Comparison of ENCODE assay signal across 25 cellular contexts in genomic region chr2:97968228-97968627, GRCh38. TPM values are rescaled to one million over a fixed set of nuclear protein-coding genes. Genes with fewer than 3 reads are reported as not detected.
DNase-seq lines count a peak whose midpoint lies in the region; ATAC-seq, FAIRE-seq and TF ChIP-seq lines count a peak whose summit lies in the region.
"Had no signal": no experiment of that assay in that cellular context is flagged by ENCODE, and none has a peak within 500 bp of the region (broad histone marks: within the 10 kb centered on the region; RNA-seq: fewer than 3 reads in every experiment).

No MANE protein-coding gene starts in this region.

- no peaks in the 10 kb centered on the region for H3K36me3 ChIP-seq in HepG2 (replicated peaks in 1 of 2; ENCODE audit: control insufficient read depth in 1 of 2, insufficient read depth in 2 of 2, low read length in 2 of 2)
- no peaks in the 10 kb centered on the region for H3K36me3 ChIP-seq in right lobe of liver
- H3K36me3 ChIP-seq: BE2C, HAP-1 had no signal

- 89% methylated on average over 5 of the region's 5 CpGs for WGBS in HepG2 (ENCODE audit: low lambda C conversion rate)
- 76% methylated on average over 5 of the region's 5 CpGs for WGBS in right lobe of liver (ENCODE audit: insufficient coverage, low coverage, low lambda C conversion rate, missing lambda C conversion rate)

- H3K27ac ChIP-seq in HepG2 (ENCODE audit: extremely low read length, insufficient read depth, low read length) (peak overlapping the region; percentile 3), right lobe of liver (no peak overlapping the region)
- H3K27ac ChIP-seq: 22Rv1; BLaER1 treated with 17β-estradiol and CSF1 and Interleukin-3, amounts not matched to agents 10 nM and 100 nM had no signal

- in situ Hi-C loops in HepG2 (cut with HindIII; ENCODE audit: extremely low pct_ligation_motif_present, low pct_unique_long_range_greater_than_20kb) = no loop called here

- peaks cover 50% of the 10 kb centered on the region for H4K20me1 ChIP-seq in HepG2 (ENCODE audit: insufficient read depth, low read length)

- BruUV-seq in HepG2 (replicated peaks; lab: Mats Ljungman, UMichigan) = no TSS peak

- intact Hi-C loops in HepG2 (cut with micrococcal nuclease; ENCODE audit: unreplicated experiment) (no loop called here), right lobe of liver (cut with DNase I) (no loop called here), activated B cell treated with CpG ODN at 0.5 μM for 24 hours (cut with micrococcal nuclease) (loop anchor here (5.0 kb wide), 1 partner anchor 36 kb away; no protein-coding TSS in a partner anchor)

- H3K9me3 Mint-ChIP-seq in activated B cell treated with CpG ODN at 0.5 μM for 24 hours = peaks cover 3% of the 10 kb centered on the region
- peaks cover 4% of the 10 kb centered on the region for H3K9me3 Mint-ChIP-seq in progenitor cell of endocrine pancreas (ENCODE audit: low read depth)
- peaks cover 1% of the 10 kb centered on the region for H3K9me3 Mint-ChIP-seq in stimulated activated memory B cell treated with anti-CD40 and anti-IgM and Interleukin-4, amounts not matched to agents 10 μg/mL and 1 μg/mL and 100 μg/mL, for 72 hours

- peak overlapping the region; percentile 18 for H3K27ac Mint-ChIP-seq in activated B cell treated with CpG ODN at 0.5 μM for 24 hours
- peak overlapping the region; percentile 58 for H3K27ac Mint-ChIP-seq in progenitor cell of endocrine pancreas
- H3K27ac Mint-ChIP-seq in stimulated activated memory B cell treated with anti-CD40 and anti-IgM and Interleukin-4, amounts not matched to agents 10 μg/mL and 1 μg/mL and 100 μg/mL, for 72 hours = peak overlapping the region; percentile 69
- H3K27ac Mint-ChIP-seq: CD4-positive, alpha-beta T cell had no signal

- H3K27me3 ChIP-seq in HepG2 (ENCODE audit: control insufficient read depth in 1 of 2, insufficient read depth in 2 of 2, low read length in 2 of 2) (no peaks in the 10 kb centered on the region), right lobe of liver (no peaks in the 10 kb centered on the region)
- H3K27me3 ChIP-seq: BE2C; BLaER1 treated with 17β-estradiol and CSF1 and Interleukin-3, amounts not matched to agents 10 nM and 100 nM had no signal

- TF ChIP-seq EP300 in HepG2 (IDR thresholded peaks at IDR 0.05; ENCODE audit: low read depth in 2 of 2, low read length in 2 of 2) = no peak
- TF ChIP-seq EP300 in HepG2 (CRISPR knock-in tag; IDR thresholded peaks at IDR 0.05; ENCODE audit: borderline replicate concordance) = no peak

- peaks cover 60% of the 10 kb centered on the region for H3K4me1 ChIP-seq in HepG2 (ENCODE audit: insufficient read depth, low read length)
- H3K4me1 ChIP-seq in right lobe of liver = peaks cover 0 to 38% (median 8%) of the 10 kb centered on the region in 4 donors
- H3K4me1 ChIP-seq: BE2C, HAP-1 had no signal

- CTCF ChIA-PET in HepG2 (lab: Yijun Ruan, JAX; ENCODE audit: low intra/inter-chr PET ratio, low total read pairs) = no interaction called here
- CTCF ChIA-PET in activated B cell treated with CpG ODN at 0.5 μM for 24 hours (lab: Charles Lee) = no interaction called here

- H3K36me3 Mint-ChIP-seq in activated B cell treated with CpG ODN at 0.5 μM for 24 hours (ENCODE audit: low read depth) (peaks cover 19% of the 10 kb centered on the region), progenitor cell of endocrine pancreas (ENCODE audit: insufficient read depth) (peaks cover 3% of the 10 kb centered on the region)
- peaks cover 23% of the 10 kb centered on the region for H3K36me3 Mint-ChIP-seq in stimulated activated memory B cell treated with anti-CD40 and anti-IgM and Interleukin-4, amounts not matched to agents 10 μg/mL and 1 μg/mL and 100 μg/mL, for 72 hours

- peaks cover 4% of the 10 kb centered on the region; the same call in 1 of the 2 replicates for H3K9me3 ChIP-seq in HepG2 (ENCODE audit: low read length)
- no peaks in the 10 kb centered on the region for H3K9me3 ChIP-seq in right lobe of liver
- H3K9me3 ChIP-seq: BE2C, HAP-1 had no signal

- no peak for TF ChIP-seq POLR2A in HepG2 (IDR thresholded peaks at IDR 0.05; ENCODE audit: insufficient read depth in 1 of 2, low read depth in 2 of 2, low read length in 2 of 2)
- TF ChIP-seq POLR2A in right lobe of liver (IDR thresholded peaks at IDR 0.05) = no peak

- H3K4me2 ChIP-seq in HepG2 (ENCODE audit: low read depth, low read length) = 0 out of 2 replicates have a peak overlapping the region, but pooled peaks have one; percentile 3

- FAIRE-seq in HepG2 (lab: Jason Lieb, UNC) = no peak
- FAIRE-seq: A204.1, GM12892, H54 had no signal

- no peak overlapping the region for H3K4me3 ChIP-seq in HepG2 (replicated peaks in 1 of 3; ENCODE audit: insufficient read depth in 1 of 3, low read depth in 2 of 3, low read length in 3 of 3)
- H3K4me3 ChIP-seq in right lobe of liver = no peak overlapping the region
- H3K4me3 ChIP-seq: BLaER1 treated with 17β-estradiol and CSF1 and Interleukin-3, amounts not matched to agents 10 nM and 100 nM; HAP-1 had no signal

- H3K9ac ChIP-seq in HepG2 (ENCODE audit: insufficient read depth, low read depth, low read length) = no peak overlapping the region
- H3K9ac ChIP-seq: BLaER1 treated with 17β-estradiol and CSF1 and Interleukin-3, amounts not matched to agents 10 nM and 100 nM had no signal

- POLR2A ChIA-PET in HepG2 (lab: Yijun Ruan, JAX) = no interaction called here
- POLR2A ChIA-PET in activated B cell treated with CpG ODN at 0.5 μM for 24 hours (lab: Charles Lee) = no interaction called here

- DNase-seq in HepG2 (ENCODE audit: low spot score) = no peak
- DNase-seq in right lobe of liver = no peak
- DNase-seq in activated B cell treated with CpG ODN at 0.5 μM for 24 hours = no peak
- no peak for DNase-seq in progenitor cell of endocrine pancreas (ENCODE audit: low spot score, unreplicated experiment)
- DNase-seq in NCI-H526 treated with DMSO at 0.1 percent for 48 hours (lab: John Stamatoyannopoulos, UW) = no peak
- no peak for DNase-seq in central memory CD4-positive, alpha-beta T cell
- DNase-seq: BE2C; Calu3; CD4-positive, alpha-beta T cell; CD8-positive, alpha-beta memory T cell; COR-L47; DMS53; DMS79 treated with DMSO at 0.1 percent for 48 hours; GF-D8; GOT3; HFFc6 had no signal

- no peak overlapping the region for H3K4me3 Mint-ChIP-seq in activated B cell treated with CpG ODN at 0.5 μM for 24 hours
- H3K4me3 Mint-ChIP-seq in progenitor cell of endocrine pancreas (ENCODE audit: low read depth) = no peak overlapping the region
- no peak overlapping the region for H3K4me3 Mint-ChIP-seq in stimulated activated memory B cell treated with anti-CD40 and anti-IgM and Interleukin-4, amounts not matched to agents 10 μg/mL and 1 μg/mL and 100 μg/mL, for 72 hours
- H3K4me3 Mint-ChIP-seq: CD14-positive monocyte; CD4-positive, alpha-beta T cell; HFFc6 had no signal

- H3K4me1 Mint-ChIP-seq in activated B cell treated with CpG ODN at 0.5 μM for 24 hours (peaks cover 81% of the 10 kb centered on the region), progenitor cell of endocrine pancreas (ENCODE audit: low read depth) (peaks cover 45% of the 10 kb centered on the region)
- peaks cover 84% of the 10 kb centered on the region for H3K4me1 Mint-ChIP-seq in stimulated activated memory B cell treated with anti-CD40 and anti-IgM and Interleukin-4, amounts not matched to agents 10 μg/mL and 1 μg/mL and 100 μg/mL, for 72 hours

- H3K27me3 Mint-ChIP-seq in activated B cell treated with CpG ODN at 0.5 μM for 24 hours = no peaks in the 10 kb centered on the region
- no peaks in the 10 kb centered on the region for H3K27me3 Mint-ChIP-seq in progenitor cell of endocrine pancreas
- no peaks in the 10 kb centered on the region for H3K27me3 Mint-ChIP-seq in stimulated activated memory B cell treated with anti-CD40 and anti-IgM and Interleukin-4, amounts not matched to agents 10 μg/mL and 1 μg/mL and 100 μg/mL, for 72 hours
- H3K27me3 Mint-ChIP-seq: CD4-positive, alpha-beta T cell; CD8-positive, alpha-beta memory T cell had no signal

- no peak for TF ChIP-seq RAD21 in HepG2 (CRISPR knock-in tag; IDR thresholded peaks at IDR 0.05)

- TF ChIP-seq CTCF in HepG2 (CRISPR knock-in tag; IDR thresholded peaks at IDR 0.05) (no peak), right lobe of liver (IDR thresholded peaks at IDR 0.05) (no peak), activated B cell treated with CpG ODN at 0.5 μM for 24 hours (IDR thresholded peaks at IDR 0.05) (no peak), progenitor cell of endocrine pancreas (IDR thresholded peaks at IDR 0.05; ENCODE audit: unreplicated experiment) (no peak)

- ATAC-seq in HepG2 = no peak
- ATAC-seq in right lobe of liver = no peak
- no peak for ATAC-seq in activated B cell treated with CpG ODN at 0.5 μM for 24 hours (ENCODE audit: low read depth)
- ATAC-seq in stimulated activated memory B cell treated with anti-CD40 and anti-IgM and Interleukin-4, amounts not matched to agents 10 μg/mL and 1 μg/mL and 100 μg/mL, for 72 hours = no peak
- ATAC-seq in HG02763 (IDR thresholded peaks at IDR 0.05; ENCODE audit: unreplicated experiment) = no peak

- H3K79me2 ChIP-seq in HepG2 (ENCODE audit: insufficient read depth, low read length) = peaks cover 90% of the 10 kb centered on the region

- no peak overlapping the region for H2AFZ ChIP-seq in HepG2 (ENCODE audit: low read length)

RNA-seq across cellular contexts. Expression of gene TMEM131, which starts 27.5 kb away (rescaled TPM):
- 17.4 and 19.5 TPM in 2 replicates for total RNA-seq in HepG2 (2016; rRNA removed; fragmentation: Illumina TruSeq; extraction: Trizol)
- total RNA-seq in HepG2 (2016; cell fraction: cytosol; rRNA removed; fragmentation: Illumina TruSeq; extraction: Trizol; ENCODE audit: low read depth) = 6.2 and 6.7 TPM in 2 replicates
- 14.1 and 19.5 TPM in 2 replicates for total RNA-seq in HepG2 (2016; cell fraction: insoluble cytoplasmic fraction; rRNA removed; fragmentation: Illumina TruSeq; extraction: Trizol)
- total RNA-seq in HepG2 (2016; cell fraction: membrane; rRNA removed; fragmentation: Illumina TruSeq; extraction: Trizol) = 8.9 and 10.2 TPM in 2 replicates
- 68.2 and 80.1 TPM in 2 replicates for total RNA-seq in HepG2 (2016; cell fraction: nucleus; rRNA removed; fragmentation: Illumina TruSeq; extraction: Trizol)
- 15.7 and 17.9 TPM in 2 replicates for polyA plus RNA-seq in HepG2 (2011; rRNA removed)
- polyA plus RNA-seq in HepG2 (2011; cell fraction: cytosol; rRNA removed) = 6.6 and 8.8 TPM in 2 replicates
- 35.1 and 39.4 TPM in 2 replicates for polyA plus RNA-seq in HepG2 (2011; cell fraction: nucleus; rRNA removed)
- polyA plus RNA-seq in HepG2 (2012) = 27.9 and 29.1 TPM in 2 replicates
- polyA plus RNA-seq in HepG2 (2016; cell fraction: cytosol; fragmentation: Illumina TruSeq; extraction: Trizol; ENCODE audit: low read depth) = 1.3 and 1.4 TPM in 2 replicates
- 10.7 and 13.4 TPM in 2 replicates for polyA plus RNA-seq in HepG2 (2016; cell fraction: insoluble cytoplasmic fraction; fragmentation: Illumina TruSeq; extraction: Trizol; ENCODE audit: low read depth)
- 2.2 and 2.6 TPM in 2 replicates for polyA plus RNA-seq in HepG2 (2016; cell fraction: membrane; fragmentation: Illumina TruSeq; extraction: Trizol; ENCODE audit: low read depth)
- polyA plus RNA-seq in HepG2 (2016; cell fraction: nucleus; fragmentation: Illumina TruSeq; extraction: Trizol; ENCODE audit: insufficient read depth, low read depth) = 67.0 and 67.3 TPM in 2 replicates
- 10.3 and 24.5 TPM in 2 replicates for polyA minus RNA-seq in HepG2 (2011; rRNA and poly(A)+ RNA removed; ENCODE audit: low replicate concordance)
- polyA minus RNA-seq in HepG2 (2011; cell fraction: cytosol; rRNA and poly(A)+ RNA removed) = 23.1 and 25.1 TPM in 2 replicates
- polyA minus RNA-seq in HepG2 (2011; cell fraction: nucleus; rRNA and poly(A)+ RNA removed) = 99.1 and 112 TPM in 2 replicates
- total RNA-seq in right lobe of liver = 10 to 100 TPM; 14.8 to 34.0 (median 17.8) TPM
- total RNA-seq in activated B cell treated with CpG ODN at 0.5 μM for 24 hours = 121 and 146 TPM in 2 replicates
- 57.1 and 58.8 TPM in 2 replicates for total RNA-seq in progenitor cell of endocrine pancreas

Comparison
In these comparisons a context has a peak if more than half of its experiments do, and no peak if none do; other contexts are left out.
1. H3K27ac Mint-ChIP-seq: peak in every context shown above with its lines; median percentile 69 in stimulated activated memory B cell treated with anti-CD40 and anti-IgM and Interleukin-4, amounts not matched to agents 10 μg/mL and 1 μg/mL and 100 μg/mL, for 72 hours; 58 in progenitor cell of endocrine pancreas; 18 in activated B cell treated with CpG ODN at 0.5 μM for 24 hours.